In genomic region chr10:32028710-32029109, GRCh38 we compare ENCODE assay signal across 1 cellular context.
TF ChIP-seq lines count a peak whose summit lies in the region.

No MANE protein-coding gene starts in this region.

TF ChIP-seq in SK-N-SH, 30 proteins besides CTCF, POLR2A, EP300 and RAD21 (continued from another document):
- TF ChIP-seq, protein P1, sequence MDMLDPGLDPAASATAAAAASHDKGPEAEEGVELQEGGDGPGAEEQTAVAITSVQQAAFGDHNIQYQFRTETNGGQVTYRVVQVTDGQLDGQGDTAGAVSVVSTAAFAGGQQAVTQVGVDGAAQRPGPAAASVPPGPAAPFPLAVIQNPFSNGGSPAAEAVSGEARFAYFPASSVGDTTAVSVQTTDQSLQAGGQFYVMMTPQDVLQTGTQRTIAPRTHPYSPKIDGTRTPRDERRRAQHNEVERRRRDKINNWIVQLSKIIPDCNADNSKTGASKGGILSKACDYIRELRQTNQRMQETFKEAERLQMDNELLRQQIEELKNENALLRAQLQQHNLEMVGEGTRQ (IDR thresholded peaks at IDR 0.05; ENCODE audit: borderline replicate concordance, low read depth, low read length), result no peak
- TF ChIP-seq GATA2 (CRISPR knock-in tag; IDR thresholded peaks at IDR 0.05) (no peak), REST (IDR thresholded peaks at IDR 0.05; ENCODE audit: low read depth, low read length) (no peak), FOXM1 (IDR thresholded peaks at IDR 0.05; ENCODE audit: low read depth) (no peak), NFIC (IDR thresholded peaks at IDR 0.05; ENCODE audit: borderline replicate concordance) (no peak), SIN3A (IDR thresholded peaks at IDR 0.05; ENCODE audit: borderline replicate concordance, low read depth, low read length) (no peak), JUND (IDR thresholded peaks at IDR 0.05) (no peak), USF1 (IDR thresholded peaks at IDR 0.05; ENCODE audit: borderline replicate concordance, low read depth) (no peak)
